ENCODE assay signal across 1 cellular context in the genomic region with DNA sequence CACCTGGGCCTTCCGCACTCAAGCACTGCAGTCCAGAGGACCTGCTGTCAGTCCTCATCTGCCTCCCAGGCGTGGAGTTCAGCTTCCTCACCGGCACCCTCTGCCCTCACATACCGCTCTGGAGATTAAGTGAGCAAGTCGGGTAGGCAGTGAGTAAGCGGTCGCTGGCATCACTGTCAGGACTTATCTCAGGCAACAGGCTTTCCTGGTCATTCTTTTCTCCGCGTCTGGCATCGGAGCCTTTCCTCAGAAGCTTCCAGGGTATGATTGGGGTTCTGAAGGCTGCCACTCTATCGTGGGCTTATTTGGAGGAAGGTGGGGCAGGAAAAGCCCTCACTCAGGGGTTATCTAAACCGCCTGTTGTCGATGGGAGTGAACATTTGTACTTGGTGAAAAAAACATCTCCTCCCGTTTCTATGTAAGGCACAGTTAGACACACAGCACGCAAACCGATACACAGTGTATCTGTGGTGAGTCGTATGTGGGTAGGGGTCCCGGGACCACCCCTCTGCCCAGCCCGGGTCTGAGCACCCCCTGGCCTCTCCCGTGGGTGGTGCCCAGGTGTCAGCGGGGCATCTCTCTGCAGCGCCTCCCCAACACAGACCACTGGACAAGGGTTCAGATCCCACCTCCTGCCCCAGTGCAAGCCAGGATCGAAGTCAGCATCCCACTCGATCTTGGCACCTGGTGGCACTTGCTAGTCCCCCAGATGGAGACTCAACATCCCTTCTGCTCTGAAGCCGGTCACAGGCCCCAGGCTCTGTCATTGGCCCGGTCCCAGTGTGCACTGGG.
TF ChIP-seq lines count a peak whose summit lies in the region.

No MANE protein-coding gene starts in this region.

TF ChIP-seq in K562, 482 proteins besides CTCF, POLR2A, EP300 and RAD21:
- TF ChIP-seq, protein P1, sequence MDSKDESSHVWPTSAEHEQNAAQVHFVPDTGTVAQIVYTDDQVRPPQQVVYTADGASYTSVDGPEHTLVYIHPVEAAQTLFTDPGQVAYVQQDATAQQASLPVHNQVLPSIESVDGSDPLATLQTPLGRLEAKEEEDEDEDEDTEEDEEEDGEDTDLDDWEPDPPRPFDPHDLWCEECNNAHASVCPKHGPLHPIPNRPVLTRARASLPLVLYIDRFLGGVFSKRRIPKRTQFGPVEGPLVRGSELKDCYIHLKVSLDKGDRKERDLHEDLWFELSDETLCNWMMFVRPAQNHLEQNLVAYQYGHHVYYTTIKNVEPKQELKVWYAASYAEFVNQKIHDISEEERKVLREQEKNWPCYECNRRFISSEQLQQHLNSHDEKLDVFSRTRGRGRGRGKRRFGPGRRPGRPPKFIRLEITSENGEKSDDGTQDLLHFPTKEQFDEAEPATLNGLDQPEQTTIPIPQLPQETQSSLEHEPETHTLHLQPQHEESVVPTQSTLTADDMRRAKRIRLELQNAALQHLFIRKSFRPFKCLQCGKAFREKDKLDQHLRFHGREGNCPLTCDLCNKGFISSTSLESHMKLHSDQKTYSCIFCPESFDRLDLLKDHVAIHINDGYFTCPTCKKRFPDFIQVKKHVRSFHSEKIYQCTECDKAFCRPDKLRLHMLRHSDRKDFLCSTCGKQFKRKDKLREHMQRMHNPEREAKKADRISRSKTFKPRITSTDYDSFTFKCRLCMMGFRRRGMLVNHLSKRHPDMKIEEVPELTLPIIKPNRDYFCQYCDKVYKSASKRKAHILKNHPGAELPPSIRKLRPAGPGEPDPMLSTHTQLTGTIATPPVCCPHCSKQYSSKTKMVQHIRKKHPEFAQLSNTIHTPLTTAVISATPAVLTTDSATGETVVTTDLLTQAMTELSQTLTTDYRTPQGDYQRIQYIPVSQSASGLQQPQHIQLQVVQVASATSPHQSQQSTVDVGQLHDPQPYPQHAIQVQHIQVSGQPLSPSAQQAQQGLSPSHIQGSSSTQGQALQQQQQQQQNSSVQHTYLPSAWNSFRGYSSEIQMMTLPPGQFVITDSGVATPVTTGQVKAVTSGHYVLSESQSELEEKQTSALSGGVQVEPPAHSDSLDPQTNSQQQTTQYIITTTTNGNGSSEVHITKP (IDR thresholded peaks at IDR 0.05; ENCODE audit: partially characterized antibody): no peak
- TF ChIP-seq, protein P2, sequence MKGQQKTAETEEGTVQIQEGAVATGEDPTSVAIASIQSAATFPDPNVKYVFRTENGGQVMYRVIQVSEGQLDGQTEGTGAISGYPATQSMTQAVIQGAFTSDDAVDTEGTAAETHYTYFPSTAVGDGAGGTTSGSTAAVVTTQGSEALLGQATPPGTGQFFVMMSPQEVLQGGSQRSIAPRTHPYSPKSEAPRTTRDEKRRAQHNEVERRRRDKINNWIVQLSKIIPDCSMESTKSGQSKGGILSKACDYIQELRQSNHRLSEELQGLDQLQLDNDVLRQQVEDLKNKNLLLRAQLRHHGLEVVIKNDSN (CRISPR knock-in tag; IDR thresholded peaks at IDR 0.05): no peak
- TF ChIP-seq RBM22 (IDR thresholded peaks at IDR 0.05; ENCODE audit: low read depth, low read length, poor library complexity, severe bottlenecking) (peak; percentile 53), ZNF57 (CRISPR knock-in tag; IDR thresholded peaks at IDR 0.05) (no peak), ZNF77 (CRISPR knock-in tag; IDR thresholded peaks at IDR 0.05) (no peak), ZBTB7A (IDR thresholded peaks at IDR 0.05; ENCODE audit: borderline replicate concordance, control insufficient read depth, low read depth, low read length) (peak; percentile 64)
- TF ChIP-seq, protein P3, sequence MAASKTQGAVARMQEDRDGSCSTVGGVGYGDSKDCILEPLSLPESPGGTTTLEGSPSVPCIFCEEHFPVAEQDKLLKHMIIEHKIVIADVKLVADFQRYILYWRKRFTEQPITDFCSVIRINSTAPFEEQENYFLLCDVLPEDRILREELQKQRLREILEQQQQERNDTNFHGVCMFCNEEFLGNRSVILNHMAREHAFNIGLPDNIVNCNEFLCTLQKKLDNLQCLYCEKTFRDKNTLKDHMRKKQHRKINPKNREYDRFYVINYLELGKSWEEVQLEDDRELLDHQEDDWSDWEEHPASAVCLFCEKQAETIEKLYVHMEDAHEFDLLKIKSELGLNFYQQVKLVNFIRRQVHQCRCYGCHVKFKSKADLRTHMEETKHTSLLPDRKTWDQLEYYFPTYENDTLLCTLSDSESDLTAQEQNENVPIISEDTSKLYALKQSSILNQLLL (CRISPR knock-in tag; IDR thresholded peaks at IDR 0.05; ENCODE audit: borderline replicate concordance): no peak
